5 cellular contexts compared by ENCODE assay signal in genomic region chr20:29874476-29875202, GRCh38.
"Had no signal": no experiment of that assay in that cellular context is flagged by ENCODE, and none has a peak within 500 bp of the region (broad histone marks: within the 10 kb centered on the region; RNA-seq: fewer than 3 reads in every experiment).

No MANE protein-coding gene starts in this region.

- DNase-seq: colonic mucosa; effector CD8-positive, alpha-beta T cell had no signal

- H3K27me3 ChIP-seq: cardiac muscle cell, colonic mucosa, gastrocnemius medialis had no signal

- H3K27ac ChIP-seq: cardiac muscle cell, colonic mucosa, gastrocnemius medialis had no signal

- H3K36me3 ChIP-seq: cardiac muscle cell, colonic mucosa, gastrocnemius medialis had no signal

- H3K9me3 ChIP-seq: colonic mucosa, gastrocnemius medialis had no signal

- H3K4me3 ChIP-seq: cardiac muscle cell, colonic mucosa, gastrocnemius medialis had no signal

- ATAC-seq: gastrocnemius medialis, left ventricle myocardium superior had no signal

- H3K4me1 ChIP-seq: colonic mucosa, gastrocnemius medialis had no signal
